15 cellular contexts compared by ENCODE assay signal in genomic region chr15:101017935-101018849, GRCh38.
DNase-seq lines count a peak whose midpoint lies in the region; ATAC-seq and TF ChIP-seq lines count a peak whose summit lies in the region.
"Had no signal": no experiment of that assay in that cellular context is flagged by ENCODE, and none has a peak within 500 bp of the region (broad histone marks: within the 10 kb centered on the region; RNA-seq: fewer than 3 reads in every experiment).

No MANE protein-coding gene starts in this region.

- H3K27ac ChIP-seq in right atrium auricular region = no peak overlapping the region

- ATAC-seq in Right ventricle myocardium superior (ENCODE audit: poor library complexity) (no peak), HG03139 (IDR thresholded peaks at IDR 0.05; ENCODE audit: unreplicated experiment) (no peak), GM19023 (IDR thresholded peaks at IDR 0.05; ENCODE audit: unreplicated experiment) (no peak), HG02798 (IDR thresholded peaks at IDR 0.05; ENCODE audit: poor library complexity, unreplicated experiment) (no peak)
- no peak for ATAC-seq in activated CD4-positive, alpha-beta T cell treated with anti-CD3 and anti-CD28 coated beads for 36 hours

- no peaks in the 10 kb centered on the region for H3K27me3 ChIP-seq in right atrium auricular region

- no peaks in the 10 kb centered on the region for H3K9me3 ChIP-seq in right atrium auricular region

- H3K27me3 Mint-ChIP-seq in activated T-helper 2 cell treated with anti-CD3 and anti-CD28 coated beads, Interferon-gamma antibody, Interleukin-2, Interleukin-4, amounts not matched to agents 10 μg/mL and 5 μg/mL and 100 μg/mL, durations not matched to agents 14 hours and 24 hours and 36 hours (ENCODE audit: low read depth) = no peaks in the 10 kb centered on the region
- H3K27me3 Mint-ChIP-seq in activated CD4-positive, alpha-beta T cell treated with anti-CD3 and anti-CD28 coated beads for 36 hours = no peaks in the 10 kb centered on the region

- no peaks in the 10 kb centered on the region for H3K36me3 Mint-ChIP-seq in activated T-helper 2 cell treated with anti-CD3 and anti-CD28 coated beads, Interferon-gamma antibody, Interleukin-2, Interleukin-4, amounts not matched to agents 10 μg/mL and 5 μg/mL and 100 μg/mL, durations not matched to agents 14 hours and 24 hours and 36 hours (ENCODE audit: low read depth)
- H3K36me3 Mint-ChIP-seq in activated CD4-positive, alpha-beta T cell treated with anti-CD3 and anti-CD28 coated beads for 36 hours (ENCODE audit: low read depth) = no peaks in the 10 kb centered on the region

- POLR2A ChIA-PET in activated CD4-positive, alpha-beta T cell treated with anti-CD3 and anti-CD28 coated beads for 36 hours (lab: Charles Lee) = no interaction called here

- peaks cover 0 to 10% of the 10 kb centered on the region in 2 donors for H3K4me1 ChIP-seq in right atrium auricular region

- CTCF ChIA-PET in activated CD4-positive, alpha-beta T cell treated with anti-CD3 and anti-CD28 coated beads for 36 hours (lab: Charles Lee) = interaction anchor here (1.1 to 7.7 kb wide), 3 partner anchors 9 to 240 kb away, joined by 3 to 64 read pairs (median 6); no protein-coding TSS in a partner anchor

- no peak overlapping the region for H3K4me3 ChIP-seq in right atrium auricular region

- H3K36me3 ChIP-seq in right atrium auricular region = no peaks in the 10 kb centered on the region

- intact Hi-C loops in Right ventricle myocardium superior (cut with DNase I) = loop anchor here (5.0 kb wide), 1 partner anchor 69 kb away; no protein-coding TSS in a partner anchor
- intact Hi-C loops in activated T-helper 2 cell treated with anti-CD3 and anti-CD28 coated beads, Interferon-gamma antibody, Interleukin-2, Interleukin-4, amounts not matched to agents 10 μg/mL and 5 μg/mL and 100 μg/mL, durations not matched to agents 14 hours and 24 hours and 36 hours (cut with micrococcal nuclease) = loop anchor here (5.0 kb wide), 2 partner anchors 69 to 134 kb away; no protein-coding TSS in a partner anchor
- intact Hi-C loops in activated CD4-positive, alpha-beta T cell treated with anti-CD3 and anti-CD28 coated beads for 36 hours (cut with DNase I, micrococcal nuclease) = loop anchor here (5.0 to 10.0 kb wide), 3 partner anchors 69 to 627 kb away; no protein-coding TSS in a partner anchor

- peak; percentile 57 for DNase-seq in right atrium auricular region (ENCODE audit: low spot score)
- DNase-seq in Right ventricle myocardium superior = no peak
- peak; percentile 3 for DNase-seq in activated T-helper 2 cell treated with anti-CD3 and anti-CD28 coated beads, Interferon-gamma antibody, Interleukin-2, Interleukin-4, amounts not matched to agents 10 μg/mL and 5 μg/mL and 100 μg/mL, durations not matched to agents 14 hours and 24 hours and 36 hours (ENCODE audit: low spot score)
- DNase-seq in iris pigment epithelial cell (ENCODE audit: low read depth) = peak; percentile 83
- DNase-seq in activated CD4-positive, alpha-beta T cell treated with anti-CD3 and anti-CD28 coated beads for 36 hours = no peak
- DNase-seq: activated CD4-positive, CD25-positive, alpha-beta regulatory T cell treated with anti-CD3 and anti-CD28 coated beads, Interleukin-2, amount 50 U/mL, for 72 hours; activated T-cell treated with anti-CD3 and anti-CD28 coated beads, Interleukin-2, amount 50 U/mL, for 1 hour; NCI-H2081; NCI-H526 treated with DMSO at 0.1 percent for 48 hours; RPMI8226 had no signal

- H3K4me3 Mint-ChIP-seq in activated T-helper 2 cell treated with anti-CD3 and anti-CD28 coated beads, Interferon-gamma antibody, Interleukin-2, Interleukin-4, amounts not matched to agents 10 μg/mL and 5 μg/mL and 100 μg/mL, durations not matched to agents 14 hours and 24 hours and 36 hours (ENCODE audit: low read depth) = no peak overlapping the region
- no peak overlapping the region for H3K4me3 Mint-ChIP-seq in activated CD4-positive, alpha-beta T cell treated with anti-CD3 and anti-CD28 coated beads for 36 hours
- H3K4me3 Mint-ChIP-seq: central memory CD8-positive, alpha-beta T cell; T-helper 2 cell treated with Interferon-gamma antibody and Interleukin-4, amounts not matched to agents 5 μg/mL and 100 μg/mL, for 36 hours had no signal

- no peaks in the 10 kb centered on the region for H3K9me3 Mint-ChIP-seq in activated T-helper 2 cell treated with anti-CD3 and anti-CD28 coated beads, Interferon-gamma antibody, Interleukin-2, Interleukin-4, amounts not matched to agents 10 μg/mL and 5 μg/mL and 100 μg/mL, durations not matched to agents 14 hours and 24 hours and 36 hours
- H3K9me3 Mint-ChIP-seq in activated CD4-positive, alpha-beta T cell treated with anti-CD3 and anti-CD28 coated beads for 36 hours (ENCODE audit: low read depth) = no peaks in the 10 kb centered on the region
- H3K9me3 Mint-ChIP-seq: central memory CD8-positive, alpha-beta T cell; T-helper 2 cell treated with Interferon-gamma antibody and Interleukin-4, amounts not matched to agents 5 μg/mL and 100 μg/mL, for 36 hours had no signal

- H3K4me1 Mint-ChIP-seq in activated T-helper 2 cell treated with anti-CD3 and anti-CD28 coated beads, Interferon-gamma antibody, Interleukin-2, Interleukin-4, amounts not matched to agents 10 μg/mL and 5 μg/mL and 100 μg/mL, durations not matched to agents 14 hours and 24 hours and 36 hours (ENCODE audit: low read depth) = no peaks in the 10 kb centered on the region
- H3K4me1 Mint-ChIP-seq in activated CD4-positive, alpha-beta T cell treated with anti-CD3 and anti-CD28 coated beads for 36 hours = no peaks in the 10 kb centered on the region
- H3K4me1 Mint-ChIP-seq: central memory CD8-positive, alpha-beta T cell had no signal

- no peak overlapping the region for H3K27ac Mint-ChIP-seq in activated T-helper 2 cell treated with anti-CD3 and anti-CD28 coated beads, Interferon-gamma antibody, Interleukin-2, Interleukin-4, amounts not matched to agents 10 μg/mL and 5 μg/mL and 100 μg/mL, durations not matched to agents 14 hours and 24 hours and 36 hours
- no peak overlapping the region for H3K27ac Mint-ChIP-seq in activated CD4-positive, alpha-beta T cell treated with anti-CD3 and anti-CD28 coated beads for 36 hours
- H3K27ac Mint-ChIP-seq: T-helper 2 cell treated with Interferon-gamma antibody and Interleukin-4, amounts not matched to agents 5 μg/mL and 100 μg/mL, for 36 hours had no signal

- no peak for TF ChIP-seq CTCF in right atrium auricular region (IDR thresholded peaks at IDR 0.05)

Comparison
In these comparisons a context has a peak if more than half of its experiments do, and no peak if none do; other contexts are left out.
1. DNase-seq: peak in right atrium auricular region (single experiment), activated T-helper 2 cell treated with anti-CD3 and anti-CD28 coated beads, Interferon-gamma antibody, Interleukin-2, Interleukin-4, amounts not matched to agents 10 μg/mL and 5 μg/mL and 100 μg/mL, durations not matched to agents 14 hours and 24 hours and 36 hours (single experiment) and iris pigment epithelial cell (single experiment); none in Right ventricle myocardium superior (single experiment) and activated CD4-positive, alpha-beta T cell treated with anti-CD3 and anti-CD28 coated beads for 36 hours (single experiment).